Comparison of ENCODE assay signal across 9 cellular contexts in genomic region chr3:161069441-161070251, GRCh38. TPM values are rescaled to one million over a fixed set of nuclear protein-coding genes. Genes with fewer than 3 reads are reported as not detected.
DNase-seq lines count a peak whose midpoint lies in the region; ATAC-seq and TF ChIP-seq lines count a peak whose summit lies in the region.
"Had no signal": no experiment of that assay in that cellular context is flagged by ENCODE, and none has a peak within 500 bp of the region (broad histone marks: within the 10 kb centered on the region; RNA-seq: fewer than 3 reads in every experiment).

No MANE protein-coding gene starts in this region.

- H3K9me2 ChIP-seq in PC-9 (ENCODE audit: insufficient read depth) = no peaks in the 10 kb centered on the region

- POLR2A ChIA-PET in PC-9 (lab: Charles Lee; ENCODE audit: unreplicated experiment) = interaction anchor here (0.6 to 0.7 kb wide), 5 partner anchors 22 to 1542 kb away, joined by 3 to 7 read pairs (median 3); no protein-coding TSS in a partner anchor

- no peak for TF ChIP-seq CTCF in PC-9 (conservative IDR thresholded peaks at IDR 0.05)

- H2AFZ ChIP-seq in PC-9 = 0 out of 2 replicates have a peak overlapping the region, but pooled peaks have one; percentile 0

- CTCF ChIA-PET in PC-9 (lab: Charles Lee) = interaction anchor here (0.6 to 1.5 kb wide), 5 partner anchors 70 to 390 kb away, joined by 3 to 25 read pairs (median 4); no protein-coding TSS in a partner anchor

- H3K9me3 ChIP-seq in PC-9 (ENCODE audit: insufficient read depth, low read depth) (no peaks in the 10 kb centered on the region), esophagus (ENCODE audit: control insufficient read depth in 2 of 2, insufficient read depth in 1 of 2, low read depth in 1 of 2, low read length in 1 of 2) (no peaks in the 10 kb centered on the region)

- H3K36me3 ChIP-seq in PC-9 (ENCODE audit: low read depth) (no peaks in the 10 kb centered on the region), esophagus (ENCODE audit: control insufficient read depth in 2 of 2, insufficient read depth in 2 of 2, low read length in 1 of 2) (no peaks in the 10 kb centered on the region)

- H3F3A ChIP-seq in PC-9 (ENCODE audit: insufficient read depth, low read depth) = peaks cover 8% of the 10 kb centered on the region; the same call in 1 of the 2 replicates

- no peaks in the 10 kb centered on the region for H3K27me3 ChIP-seq in PC-9 (ENCODE audit: insufficient read depth, low read depth)
- no peaks in the 10 kb centered on the region for H3K27me3 ChIP-seq in esophagus (ENCODE audit: control insufficient read depth in 1 of 2, insufficient read depth in 2 of 2, low read length in 2 of 2)

- no peak overlapping the region for H3K4me3 ChIP-seq in PC-9
- H3K4me3 ChIP-seq in esophagus (ENCODE audit: low read depth in 1 of 2, low read length in 2 of 2) = no peak overlapping the region
- H3K4me3 ChIP-seq in skeletal muscle cell (ENCODE audit: low read depth, low read length) = no peak overlapping the region
- H3K4me3 ChIP-seq: SK-N-MC had no signal

- H3K4me1 ChIP-seq in PC-9 (replicated peaks; ENCODE audit: insufficient read depth) (peaks cover 14% of the 10 kb centered on the region), esophagus (ENCODE audit: control insufficient read depth in 2 of 2, insufficient read depth in 2 of 2, low read length in 1 of 2) (peaks cover 0 to 3% of the 10 kb centered on the region in 2 donors)

- ATAC-seq in GM19351 (IDR thresholded peaks at IDR 0.05; ENCODE audit: unreplicated experiment) (peak; percentile 95), HG03175 (IDR thresholded peaks at IDR 0.05; ENCODE audit: unreplicated experiment) (peak; percentile 96)

- peak overlapping the region; percentile 25 for H3K27ac ChIP-seq in PC-9
- H3K27ac ChIP-seq in esophagus (ENCODE audit: low read depth in 2 of 2, low read length in 1 of 2) = peak overlapping the region; percentile 74 to 76
- H3K27ac ChIP-seq: SK-N-MC had no signal

- H4K20me1 ChIP-seq in PC-9 (ENCODE audit: insufficient read depth) = no peaks in the 10 kb centered on the region

- peak overlapping the region; percentile 13 for H3K4me2 ChIP-seq in PC-9

- 48 to 51% methylated on average over 5 of the region's 5 CpGs for WGBS in esophagus, 2 donors

- intact Hi-C loops in PC-9 (cut with micrococcal nuclease; ENCODE audit: unreplicated experiment) = no loop called here

- DNase-seq in DMS53 (lab: John Stamatoyannopoulos, UW) (peak; percentile 77), PC-9 (peak; percentile 61 to 77), skeletal muscle cell (ENCODE audit: low read depth) (peak; percentile 77), COR-L47 (lab: John Stamatoyannopoulos, UW) (no peak)
- no peak for DNase-seq in activated effector memory CD4-positive, alpha-beta T cell treated with Interleukin-2 at 50 U/mL for 16 hours

- BruUV-seq in PC-9 (replicated peaks; lab: Mats Ljungman, UMichigan) = no TSS peak

- no peaks in the 10 kb centered on the region for H3K79me2 ChIP-seq in PC-9 (ENCODE audit: low read depth)

RNA-seq across cellular contexts. Expression of gene B3GALNT1, which starts 35.5 kb away (rescaled TPM):
- 8.8 and 17.3 TPM in 2 replicates for total RNA-seq in PC-9 (2021)
- 1 to 10 TPM; 2.3 to 2.4 TPM for polyA plus RNA-seq in esophagus

Comparison
In these comparisons a context has a peak if more than half of its experiments do, and no peak if none do; other contexts are left out.
1. DNase-seq: peak in DMS53 (single experiment), PC-9 (2 of 2) and skeletal muscle cell (single experiment); none in COR-L47 (single experiment) and activated effector memory CD4-positive, alpha-beta T cell treated with Interleukin-2 at 50 U/mL for 16 hours (single experiment).